ENCODE assay signal across 8 cellular contexts in the genomic region with DNA sequence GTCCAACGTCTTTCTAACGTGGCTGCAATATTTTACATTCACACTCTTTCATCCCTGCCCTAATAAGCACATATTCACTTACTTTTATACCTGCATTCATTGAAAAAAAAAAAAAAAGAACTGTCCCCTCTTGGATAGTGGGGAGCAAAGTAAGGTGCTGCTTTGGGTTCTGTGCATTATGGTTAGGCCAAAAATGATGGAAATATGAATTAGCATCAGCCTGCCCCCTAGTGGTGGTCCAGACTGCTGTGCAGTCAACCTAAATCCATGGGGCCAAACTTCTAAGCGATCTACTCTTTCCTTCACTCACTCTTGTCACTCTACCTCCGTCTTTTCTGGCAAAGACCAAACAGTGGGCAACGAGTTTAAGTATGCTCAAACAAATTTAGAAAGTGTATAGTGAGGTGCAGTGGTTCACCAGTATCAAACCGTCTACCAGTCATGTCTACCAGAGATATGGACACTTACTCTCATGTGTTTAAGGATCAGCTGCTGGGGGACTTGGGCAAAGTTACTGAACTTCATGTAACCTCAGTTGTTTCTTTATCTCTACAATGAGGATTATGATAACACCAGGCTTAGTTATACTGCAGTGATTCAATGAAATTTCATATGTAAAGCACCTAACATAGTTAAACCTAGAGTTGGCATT.
DNase-seq lines count a peak whose midpoint lies in the region; ATAC-seq and TF ChIP-seq lines count a peak whose summit lies in the region.

No MANE protein-coding gene starts in this region.

- H3K27ac Mint-ChIP-seq in endothelial cell (ENCODE audit: unreplicated experiment): no peak overlapping the region

- H3K4me1 Mint-ChIP-seq in endothelial cell (ENCODE audit: unreplicated experiment): no peaks in the 10 kb centered on the region

- H3K27me3 Mint-ChIP-seq in endothelial cell (ENCODE audit: unreplicated experiment): peaks cover 1% of the 10 kb centered on the region

- H3K4me3 Mint-ChIP-seq in endothelial cell (ENCODE audit: unreplicated experiment): no peak overlapping the region

- peak; percentile 1 for DNase-seq in EH (ENCODE audit: low read depth)
- peak; percentile 58 for DNase-seq in RPMI8226
- peak; percentile 41 for DNase-seq in endothelial cell (ENCODE audit: low spot score)
- DNase-seq in omental fat pad (ENCODE audit: low spot score): peak; percentile 31
- no peak for DNase-seq in dedifferentiated amniotic fluid mesenchymal stem cell (ENCODE audit: extremely low spot score)
- no peak for DNase-seq in NCI-H774 (lab: John Stamatoyannopoulos, UW)

- no peaks in the 10 kb centered on the region for H3K36me3 Mint-ChIP-seq in endothelial cell (ENCODE audit: low read depth, unreplicated experiment)

- TF ChIP-seq CTCF in endothelial cell (IDR thresholded peaks at IDR 0.05; ENCODE audit: unreplicated experiment) (peak; percentile 83), omental fat pad (IDR thresholded peaks at IDR 0.05) (no peak)

- ATAC-seq in GM19351 (IDR thresholded peaks at IDR 0.05; ENCODE audit: unreplicated experiment): peak; percentile 90
- ATAC-seq in HG03175 (IDR thresholded peaks at IDR 0.05; ENCODE audit: unreplicated experiment): peak; percentile 81
- ATAC-seq in omental fat pad (ENCODE audit: low FRiP score): no peak

- peaks cover 5% of the 10 kb centered on the region for H3K9me3 Mint-ChIP-seq in endothelial cell (ENCODE audit: unreplicated experiment)

Comparison
In these comparisons a context has a peak if more than half of its experiments do, and no peak if none do; other contexts are left out.
1. DNase-seq: peak in EH (single experiment), RPMI8226 (single experiment), endothelial cell (single experiment) and omental fat pad (single experiment); none in dedifferentiated amniotic fluid mesenchymal stem cell (single experiment) and NCI-H774 (single experiment).